In the genomic region with DNA sequence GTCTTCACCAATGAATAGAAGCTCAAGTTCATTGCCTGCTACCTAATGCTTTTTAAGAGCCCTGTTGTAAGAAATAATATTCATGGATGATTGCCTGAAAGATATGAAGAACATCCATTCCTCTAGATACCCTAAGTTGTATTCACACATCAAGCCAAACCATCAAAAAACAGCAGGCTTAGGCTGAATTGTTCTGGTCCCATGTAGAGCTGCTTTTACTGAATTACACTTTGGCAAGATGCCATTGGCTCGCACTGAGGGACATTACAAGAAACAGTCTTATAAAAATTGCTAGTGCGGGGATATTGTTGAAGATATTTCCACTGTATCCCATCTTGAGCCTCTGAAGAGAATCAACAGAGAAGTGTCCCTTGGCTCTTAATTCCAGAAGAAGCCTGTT, we compare ENCODE assay signal across 2 cellular contexts.
TF ChIP-seq lines count a peak whose summit lies in the region.

No MANE protein-coding gene starts in this region.

TF ChIP-seq in SK-N-SH, 30 proteins besides CTCF, POLR2A, EP300 and RAD21 (continued from another document):
- TF ChIP-seq, protein P1, sequence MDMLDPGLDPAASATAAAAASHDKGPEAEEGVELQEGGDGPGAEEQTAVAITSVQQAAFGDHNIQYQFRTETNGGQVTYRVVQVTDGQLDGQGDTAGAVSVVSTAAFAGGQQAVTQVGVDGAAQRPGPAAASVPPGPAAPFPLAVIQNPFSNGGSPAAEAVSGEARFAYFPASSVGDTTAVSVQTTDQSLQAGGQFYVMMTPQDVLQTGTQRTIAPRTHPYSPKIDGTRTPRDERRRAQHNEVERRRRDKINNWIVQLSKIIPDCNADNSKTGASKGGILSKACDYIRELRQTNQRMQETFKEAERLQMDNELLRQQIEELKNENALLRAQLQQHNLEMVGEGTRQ (IDR thresholded peaks at IDR 0.05; ENCODE audit: borderline replicate concordance, low read depth, low read length), result no peak
- TF ChIP-seq ELF1 (IDR thresholded peaks at IDR 0.05) (no peak), TAF1 (IDR thresholded peaks at IDR 0.05; ENCODE audit: borderline replicate concordance, low read depth, low read length) (no peak), GATA2 (CRISPR knock-in tag; IDR thresholded peaks at IDR 0.05) (no peak), TCF12 (IDR thresholded peaks at IDR 0.05) (0 out of 2 replicates have a peak, but pooled peaks have one; percentile 8), SMC3 (IDR thresholded peaks at IDR 0.05; ENCODE audit: low read depth, low read length) (no peak), NFIC (IDR thresholded peaks at IDR 0.05; ENCODE audit: borderline replicate concordance) (no peak)
- TF ChIP-seq, protein P2, sequence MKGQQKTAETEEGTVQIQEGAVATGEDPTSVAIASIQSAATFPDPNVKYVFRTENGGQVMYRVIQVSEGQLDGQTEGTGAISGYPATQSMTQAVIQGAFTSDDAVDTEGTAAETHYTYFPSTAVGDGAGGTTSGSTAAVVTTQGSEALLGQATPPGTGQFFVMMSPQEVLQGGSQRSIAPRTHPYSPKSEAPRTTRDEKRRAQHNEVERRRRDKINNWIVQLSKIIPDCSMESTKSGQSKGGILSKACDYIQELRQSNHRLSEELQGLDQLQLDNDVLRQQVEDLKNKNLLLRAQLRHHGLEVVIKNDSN (IDR thresholded peaks at IDR 0.05; ENCODE audit: borderline replicate concordance, low read depth), result no peak
TF ChIP-seq in SK-N-SH: peak in this region for 1.

TF ChIP-seq in SK-N-SH treated with all-trans-retinoic acid at 6 μM for 48 hours, 23 proteins besides CTCF, POLR2A, EP300 and RAD21 (continued from another document):
- TF ChIP-seq, protein P3, sequence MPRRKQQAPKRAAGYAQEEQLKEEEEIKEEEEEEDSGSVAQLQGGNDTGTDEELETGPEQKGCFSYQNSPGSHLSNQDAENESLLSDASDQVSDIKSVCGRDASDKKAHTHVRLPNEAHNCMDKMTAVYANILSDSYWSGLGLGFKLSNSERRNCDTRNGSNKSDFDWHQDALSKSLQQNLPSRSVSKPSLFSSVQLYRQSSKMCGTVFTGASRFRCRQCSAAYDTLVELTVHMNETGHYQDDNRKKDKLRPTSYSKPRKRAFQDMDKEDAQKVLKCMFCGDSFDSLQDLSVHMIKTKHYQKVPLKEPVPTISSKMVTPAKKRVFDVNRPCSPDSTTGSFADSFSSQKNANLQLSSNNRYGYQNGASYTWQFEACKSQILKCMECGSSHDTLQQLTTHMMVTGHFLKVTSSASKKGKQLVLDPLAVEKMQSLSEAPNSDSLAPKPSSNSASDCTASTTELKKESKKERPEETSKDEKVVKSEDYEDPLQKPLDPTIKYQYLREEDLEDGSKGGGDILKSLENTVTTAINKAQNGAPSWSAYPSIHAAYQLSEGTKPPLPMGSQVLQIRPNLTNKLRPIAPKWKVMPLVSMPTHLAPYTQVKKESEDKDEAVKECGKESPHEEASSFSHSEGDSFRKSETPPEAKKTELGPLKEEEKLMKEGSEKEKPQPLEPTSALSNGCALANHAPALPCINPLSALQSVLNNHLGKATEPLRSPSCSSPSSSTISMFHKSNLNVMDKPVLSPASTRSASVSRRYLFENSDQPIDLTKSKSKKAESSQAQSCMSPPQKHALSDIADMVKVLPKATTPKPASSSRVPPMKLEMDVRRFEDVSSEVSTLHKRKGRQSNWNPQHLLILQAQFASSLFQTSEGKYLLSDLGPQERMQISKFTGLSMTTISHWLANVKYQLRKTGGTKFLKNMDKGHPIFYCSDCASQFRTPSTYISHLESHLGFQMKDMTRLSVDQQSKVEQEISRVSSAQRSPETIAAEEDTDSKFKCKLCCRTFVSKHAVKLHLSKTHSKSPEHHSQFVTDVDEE (CRISPR knock-in tag; IDR thresholded peaks at IDR 0.05), result no peak
- TF ChIP-seq ARNTL (CRISPR knock-in tag; IDR thresholded peaks at IDR 0.05; ENCODE audit: borderline replicate concordance, low read depth) (no peak), ZFP3 (CRISPR knock-in tag; IDR thresholded peaks at IDR 0.05) (no peak), TCF4 (CRISPR knock-in tag; IDR thresholded peaks at IDR 0.05; ENCODE audit: borderline replicate concordance) (no peak)
- TF ChIP-seq, protein P4, sequence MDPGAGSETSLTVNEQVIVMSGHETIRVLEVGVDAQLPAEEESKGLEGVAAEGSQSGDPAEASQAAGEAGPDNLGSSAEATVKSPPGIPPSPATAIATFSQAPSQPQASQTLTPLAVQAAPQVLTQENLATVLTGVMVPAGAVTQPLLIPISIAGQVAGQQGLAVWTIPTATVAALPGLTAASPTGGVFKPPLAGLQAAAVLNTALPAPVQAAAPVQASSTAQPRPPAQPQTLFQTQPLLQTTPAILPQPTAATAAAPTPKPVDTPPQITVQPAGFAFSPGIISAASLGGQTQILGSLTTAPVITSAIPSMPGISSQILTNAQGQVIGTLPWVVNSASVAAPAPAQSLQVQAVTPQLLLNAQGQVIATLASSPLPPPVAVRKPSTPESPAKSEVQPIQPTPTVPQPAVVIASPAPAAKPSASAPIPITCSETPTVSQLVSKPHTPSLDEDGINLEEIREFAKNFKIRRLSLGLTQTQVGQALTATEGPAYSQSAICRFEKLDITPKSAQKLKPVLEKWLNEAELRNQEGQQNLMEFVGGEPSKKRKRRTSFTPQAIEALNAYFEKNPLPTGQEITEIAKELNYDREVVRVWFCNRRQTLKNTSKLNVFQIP (CRISPR knock-in tag; IDR thresholded peaks at IDR 0.05; ENCODE audit: borderline replicate concordance, low read depth), result no peak
